In the genomic region with DNA sequence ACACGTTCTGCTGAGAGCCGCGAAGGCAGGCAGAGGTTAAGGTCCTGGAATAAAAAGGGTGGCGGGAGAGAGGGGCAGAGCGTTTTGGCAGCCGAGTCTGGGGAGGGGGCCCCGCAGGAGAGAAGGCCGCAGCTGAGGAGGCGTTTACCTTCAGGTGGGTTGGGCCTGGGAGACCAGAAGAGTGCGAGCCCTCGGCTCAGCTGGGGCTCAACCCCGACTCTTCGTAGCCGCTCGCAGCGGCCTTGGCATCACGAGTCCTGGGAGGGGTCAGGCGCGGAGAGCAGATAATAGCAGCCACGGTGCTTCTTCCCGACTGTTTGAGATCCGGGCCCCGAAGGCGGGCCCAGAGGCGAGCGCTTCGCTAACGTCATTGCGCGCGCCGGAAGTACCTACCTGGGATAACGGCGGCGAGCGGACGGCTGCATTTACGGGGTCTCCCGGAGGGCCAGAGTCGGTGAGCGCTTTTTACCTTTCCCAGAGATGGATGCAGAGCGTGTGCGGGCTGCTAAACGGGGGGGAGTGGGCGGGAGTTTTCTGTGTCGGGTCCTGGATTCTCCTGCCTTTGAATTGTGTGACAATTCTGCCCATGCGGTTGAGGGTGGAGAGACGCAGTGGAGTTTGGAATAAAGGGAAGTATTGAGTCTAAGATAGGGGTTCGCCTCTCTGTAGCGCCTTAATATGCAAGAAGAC, we compare ENCODE assay signal across 8 cellular contexts. TPM values are rescaled to one million over a fixed set of nuclear protein-coding genes. Genes with fewer than 3 reads are reported as not detected.
A peak's percentile ranks its signal among the peaks of the same experiment; 100 is the strongest.
DNase-seq lines count a peak whose midpoint lies in the region; ATAC-seq and TF ChIP-seq lines count a peak whose summit lies in the region.

A gene with protein sequence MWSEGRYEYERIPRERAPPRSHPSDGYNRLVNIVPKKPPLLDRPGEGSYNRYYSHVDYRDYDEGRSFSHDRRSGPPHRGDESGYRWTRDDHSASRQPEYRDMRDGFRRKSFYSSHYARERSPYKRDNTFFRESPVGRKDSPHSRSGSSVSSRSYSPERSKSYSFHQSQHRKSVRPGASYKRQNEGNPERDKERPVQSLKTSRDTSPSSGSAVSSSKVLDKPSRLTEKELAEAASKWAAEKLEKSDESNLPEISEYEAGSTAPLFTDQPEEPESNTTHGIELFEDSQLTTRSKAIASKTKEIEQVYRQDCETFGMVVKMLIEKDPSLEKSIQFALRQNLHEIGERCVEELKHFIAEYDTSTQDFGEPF (plus strand): TSS at position 392 of the 690 bp plus-strand sequence. CDS start 9,736 bp downstream, outside the sequence.
A gene with protein sequence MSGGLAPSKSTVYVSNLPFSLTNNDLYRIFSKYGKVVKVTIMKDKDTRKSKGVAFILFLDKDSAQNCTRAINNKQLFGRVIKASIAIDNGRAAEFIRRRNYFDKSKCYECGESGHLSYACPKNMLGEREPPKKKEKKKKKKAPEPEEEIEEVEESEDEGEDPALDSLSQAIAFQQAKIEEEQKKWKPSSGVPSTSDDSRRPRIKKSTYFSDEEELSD (minus strand): TSS at position 319 of the 690 bp plus-strand sequence. CDS start 1,992 bp downstream, outside the sequence.

- peak within 1 kb of the TSS; percentile 98 for H3K27ac Mint-ChIP-seq in T-helper 2 cell treated with Interferon-gamma antibody and Interleukin-4, amounts not matched to agents 5 μg/mL and 100 μg/mL, for 36 hours

- H3K4me1 Mint-ChIP-seq in T-helper 2 cell treated with Interferon-gamma antibody and Interleukin-4, amounts not matched to agents 5 μg/mL and 100 μg/mL, for 36 hours (ENCODE audit: low read depth): peaks cover 35% of the 10 kb centered on the region

- ATAC-seq in GM18499 (IDR thresholded peaks at IDR 0.05; ENCODE audit: insufficient read depth, unreplicated experiment): peak; percentile 64
- peak; percentile 94 for ATAC-seq in HG02870 (IDR thresholded peaks at IDR 0.05; ENCODE audit: unreplicated experiment)

- H3K9me3 ChIP-seq in ascending aorta: no peaks in the 10 kb centered on the region
- no peaks in the 10 kb centered on the region for H3K9me3 ChIP-seq in hepatocyte (ENCODE audit: low read depth)

- H3K4me2 ChIP-seq in hepatocyte: peak within 1 kb of the TSS; percentile 88

- H3K4me1 ChIP-seq in ascending aorta: peaks cover 0 to 13% of the 10 kb centered on the region in 2 donors
- H3K4me1 ChIP-seq in hepatocyte (ENCODE audit: insufficient read depth): peaks cover 13% of the 10 kb centered on the region

- H3K9me2 ChIP-seq in hepatocyte (replicated peaks; ENCODE audit: insufficient read depth): no peaks in the 10 kb centered on the region

- no peaks in the 10 kb centered on the region for H3K9me3 Mint-ChIP-seq in T-helper 2 cell treated with Interferon-gamma antibody and Interleukin-4, amounts not matched to agents 5 μg/mL and 100 μg/mL, for 36 hours

- 1% methylated on average over 49 of the region's 50 CpGs for WGBS in hepatocyte (ENCODE audit: low lambda C conversion rate, missing lambda C conversion rate)

- H3K79me2 ChIP-seq in hepatocyte: peaks cover 42% of the 10 kb centered on the region

- H3K36me3 Mint-ChIP-seq in T-helper 2 cell treated with Interferon-gamma antibody and Interleukin-4, amounts not matched to agents 5 μg/mL and 100 μg/mL, for 36 hours (ENCODE audit: low read depth): peaks cover 9% of the 10 kb centered on the region

- no peak for TF ChIP-seq CTCF in ascending aorta (IDR thresholded peaks at IDR 0.05)
- TF ChIP-seq CTCF in hepatocyte (IDR thresholded peaks at IDR 0.05; ENCODE audit: poor library complexity): no peak

- peaks cover under 1% of the 10 kb centered on the region for H4K20me1 ChIP-seq in hepatocyte (ENCODE audit: insufficient read depth, poor library complexity, severe bottlenecking)

- H3K4me3 ChIP-seq in ascending aorta: peak within 1 kb of the TSS; percentile 78 to 82
- peak within 1 kb of the TSS; percentile 68 for H3K4me3 ChIP-seq in hepatocyte

- H3K27me3 Mint-ChIP-seq in T-helper 2 cell treated with Interferon-gamma antibody and Interleukin-4, amounts not matched to agents 5 μg/mL and 100 μg/mL, for 36 hours (ENCODE audit: low read depth): no peaks in the 10 kb centered on the region

- H3K27me3 ChIP-seq in ascending aorta (no peaks in the 10 kb centered on the region), hepatocyte (no peaks in the 10 kb centered on the region)

- intact Hi-C loops in ascending aorta (cut with DNase I): loop anchor here (2.0 to 10.0 kb wide), 3 partner anchors 89 to 1431 kb away; a partner anchor contains a TSS

- DNase-seq in NCI-H1694 (lab: John Stamatoyannopoulos, UW) (peak; percentile 67), ascending aorta (ENCODE audit: low spot score in 2 of 2) (peak; percentile 33 to 86), hepatocyte (ENCODE audit: low spot score) (peak; percentile 93), renal cortical epithelial cell (ENCODE audit: low read depth) (peak; percentile 40), OCI-M2 (lab: John Stamatoyannopoulos, UW; ENCODE audit: unreplicated experiment) (no peak)
- peak; percentile 81 for DNase-seq in T-helper 2 cell treated with Interferon-gamma antibody and Interleukin-4, amounts not matched to agents 5 μg/mL and 100 μg/mL, for 36 hours (ENCODE audit: low spot score)

- peak within 1 kb of the TSS; percentile 90 for H2AFZ ChIP-seq in hepatocyte

- peak within 1 kb of the TSS; percentile 95 for H3K4me3 Mint-ChIP-seq in T-helper 2 cell treated with Interferon-gamma antibody and Interleukin-4, amounts not matched to agents 5 μg/mL and 100 μg/mL, for 36 hours

- peaks cover 0 to 6% of the 10 kb centered on the region in 2 donors for H3K36me3 ChIP-seq in ascending aorta
- no peaks in the 10 kb centered on the region for H3K36me3 ChIP-seq in hepatocyte (replicated peaks; ENCODE audit: insufficient read depth, low read depth)

- peak within 1 kb of the TSS; percentile 84 to 89 for H3K27ac ChIP-seq in ascending aorta
- peak within 1 kb of the TSS; percentile 93 for H3K27ac ChIP-seq in hepatocyte

RNA-seq across cellular contexts. Expression of the first gene that starts in this region (rescaled TPM):
- total RNA-seq in ascending aorta: 1.7 TPM
- 61.1 and 65.4 TPM in 2 replicates for total RNA-seq in hepatocyte
- polyA plus RNA-seq in hepatocyte: 38.1 and 53.9 TPM in 2 replicates
- total RNA-seq in renal cortical epithelial cell: 106 and 109 TPM in 2 replicates

RNA-seq across cellular contexts. Expression of the second gene that starts in this region (rescaled TPM):
- 4.4 TPM for total RNA-seq in ascending aorta
- 25.6 and 27.7 TPM in 2 replicates for total RNA-seq in hepatocyte
- 70.1 and 85.9 TPM in 2 replicates for polyA plus RNA-seq in hepatocyte
- total RNA-seq in renal cortical epithelial cell: 23.4 and 31.2 TPM in 2 replicates

Comparison
In these comparisons a context has a peak if more than half of its experiments do, and no peak if none do; other contexts are left out.
1. RNA of the first gene that starts in this region (total RNA-seq): 106 to 109 TPM in renal cortical epithelial cell and 61.1 to 65.4 TPM in hepatocyte; 1.7 TPM in ascending aorta (single experiment); every median in the first group is over 10 times any median in the second.